In the genomic region with DNA sequence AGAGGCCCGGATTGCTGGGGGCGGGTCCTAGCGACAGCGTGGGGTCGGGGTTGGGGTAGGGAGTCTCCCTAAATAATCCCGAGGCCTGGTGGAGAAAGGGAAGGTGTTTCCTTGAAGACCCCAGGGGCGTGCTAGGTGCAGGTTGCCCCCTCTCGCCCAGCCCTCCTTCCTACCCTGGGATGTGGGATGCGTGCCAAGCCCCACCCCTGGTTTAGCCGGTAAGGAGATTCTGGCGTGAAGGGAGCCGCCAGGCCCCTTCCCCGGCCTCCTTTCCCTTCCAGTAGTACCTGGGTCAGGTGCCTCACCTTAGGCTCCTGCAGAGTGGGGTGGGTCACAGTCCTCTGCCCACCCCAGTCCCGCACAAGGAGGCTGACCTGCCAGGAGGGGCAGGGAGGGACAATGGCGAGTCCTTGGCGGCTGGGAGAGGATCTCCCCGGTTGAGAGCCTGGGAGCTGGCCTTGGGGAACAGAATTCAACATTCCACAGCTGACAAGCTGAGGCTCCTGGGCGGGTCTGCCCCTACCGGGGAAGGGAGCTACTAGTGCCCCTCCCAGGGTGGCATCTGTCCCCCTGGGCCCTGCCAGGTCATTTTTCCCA, we compare ENCODE assay signal across 8 cellular contexts. TPM values are rescaled to one million over a fixed set of nuclear protein-coding genes. Genes with fewer than 3 reads are reported as not detected.
DNase-seq lines count a peak whose midpoint lies in the region; ATAC-seq and TF ChIP-seq lines count a peak whose summit lies in the region.

No MANE protein-coding gene starts in this region.

- TF ChIP-seq POLR2A in right lobe of liver (IDR thresholded peaks at IDR 0.05) (no peak), thyroid gland (IDR thresholded peaks at IDR 0.05) (no peak)

- H3K4me1 ChIP-seq in right lobe of liver (peaks cover 0 to 10% (median 3%) of the 10 kb centered on the region in 4 donors), thyroid gland (peaks cover 12 to 17% of the 10 kb centered on the region in 2 donors)

- H3K27me3 ChIP-seq in right lobe of liver, result no peaks in the 10 kb centered on the region
- H3K27me3 ChIP-seq in thyroid gland, result no peaks in the 10 kb centered on the region

- H3K27ac ChIP-seq in right lobe of liver (no peak overlapping the region), thyroid gland (peak overlapping the region in 2 of 3 donors; percentile 43 to 61)

- TF ChIP-seq CTCF in right lobe of liver (IDR thresholded peaks at IDR 0.05) (no peak), thyroid gland (IDR thresholded peaks at IDR 0.05) (no peak)

- ATAC-seq in right lobe of liver, result no peak
- no peak for ATAC-seq in GM19328 (IDR thresholded peaks at IDR 0.05; ENCODE audit: unreplicated experiment)

- 2% methylated on average over 7 of the region's 19 CpGs for WGBS in right lobe of liver (ENCODE audit: insufficient coverage, low coverage, low lambda C conversion rate, missing lambda C conversion rate)
- 5 to 6% methylated on average over 7 to 9 of the region's 19 CpGs for WGBS in thyroid gland, 2 donors

- DNase-seq in NCI-H1105 treated with DMSO at 0.1 percent for 48 hours (lab: John Stamatoyannopoulos, UW), result peak; percentile 32
- DNase-seq in NCI-H1105 (lab: John Stamatoyannopoulos, UW), result no peak
- peak; percentile 80 for DNase-seq in NCI-H69 (lab: John Stamatoyannopoulos, UW)
- DNase-seq in central memory CD4-positive, alpha-beta T cell, result peak; percentile 12
- DNase-seq in right lobe of liver, result peak; percentile 68 to 74 (median 72)
- DNase-seq in thyroid gland, result peak; percentile 73 to 81
- no peak for DNase-seq in midbrain (lab: John Stamatoyannopoulos, UW)

- H3K9me3 ChIP-seq in right lobe of liver (no peaks in the 10 kb centered on the region), thyroid gland (no peaks in the 10 kb centered on the region)

- peak overlapping the region; percentile 72 to 89 (median 74) for H3K4me3 ChIP-seq in right lobe of liver
- peak overlapping the region; percentile 26 to 89 (median 43) for H3K4me3 ChIP-seq in thyroid gland (replicated peaks in 1 of 3)

- H3K36me3 ChIP-seq in right lobe of liver (no peaks in the 10 kb centered on the region), thyroid gland (no peaks in the 10 kb centered on the region)

- intact Hi-C loops in right lobe of liver (cut with DNase I) (no loop called here), thyroid gland (cut with DNase I) (loop anchor here (10.0 kb wide), 1 partner anchor 203 kb away; a partner anchor contains a TSS)

RNA-seq across cellular contexts. Expression of a gene that starts 0.7 kb away (rescaled TPM):
- total RNA-seq in right lobe of liver, result 10 to 100 TPM; 10.9 to 20.8 (median 13.6) TPM
- 10 to 100 TPM; 18.9 to 24.7 (median 21.0) TPM for total RNA-seq in thyroid gland

RNA-seq across cellular contexts. Expression of a gene that starts 17.5 kb away (rescaled TPM):
- total RNA-seq in right lobe of liver (not detected), thyroid gland (not detected)

RNA-seq across cellular contexts. Expression of a gene that starts 17.6 kb away (rescaled TPM):
- total RNA-seq in right lobe of liver, result not detected
- not detected for total RNA-seq in thyroid gland

RNA-seq across cellular contexts. Expression of a gene that starts 38.0 kb away (rescaled TPM):
- under 1 TPM; 0.05 to 0.99 (median 0.30) TPM for total RNA-seq in right lobe of liver
- total RNA-seq in thyroid gland, result under 1 TPM; 0.24 to 0.75 (median 0.30) TPM

Comparison
In these comparisons a context has a peak if more than half of its experiments do, and no peak if none do; other contexts are left out.
1. DNase-seq: peak in NCI-H1105 treated with DMSO at 0.1 percent for 48 hours (single experiment), NCI-H69 (single experiment), central memory CD4-positive, alpha-beta T cell (single experiment), right lobe of liver (3 of 3) and thyroid gland (2 of 2); none in NCI-H1105 (single experiment) and midbrain (single experiment).
2. H3K27ac ChIP-seq: peak in thyroid gland (2 of 3); none in right lobe of liver (0 of 3).